In genomic region chr21:41678944-41679343, GRCh38 we compare ENCODE assay signal across 9 cellular contexts.
DNase-seq lines count a peak whose midpoint lies in the region; ATAC-seq and TF ChIP-seq lines count a peak whose summit lies in the region.
"Had no signal": no experiment of that assay in that cellular context is flagged by ENCODE, and none has a peak within 500 bp of the region (broad histone marks: within the 10 kb centered on the region; RNA-seq: fewer than 3 reads in every experiment).

No MANE protein-coding gene starts in this region.

- DNase-seq in CD1c-positive myeloid dendritic cell (ENCODE audit: extremely low spot score) = peak; percentile 97
- peak; percentile 68 for DNase-seq in Karpas-422
- peak; percentile 77 to 80 for DNase-seq in SJCRH30
- DNase-seq in uterus = peak; percentile 62 to 68

- no peaks in the 10 kb centered on the region for H3K27me3 ChIP-seq in Karpas-422 (ENCODE audit: low read length)
- no peaks in the 10 kb centered on the region for H3K27me3 ChIP-seq in SJCRH30
- H3K27me3 ChIP-seq in esophagus (ENCODE audit: control insufficient read depth in 1 of 2, insufficient read depth in 2 of 2, low read length in 2 of 2) = no peaks in the 10 kb centered on the region
- H3K27me3 ChIP-seq in uterus = no peaks in the 10 kb centered on the region

- intact Hi-C loops in uterus (cut with DNase I; ENCODE audit: low total_unique reads) = no loop called here

- H3K27ac ChIP-seq in Karpas-422 (ENCODE audit: low read length) (no peak overlapping the region), SJCRH30 (no peak overlapping the region), esophagus (ENCODE audit: low read depth in 2 of 2, low read length in 1 of 2) (peak overlapping the region; percentile 99 to 100), mesodermal cell (ENCODE audit: low read depth, low read length, severe bottlenecking) (peak overlapping the region; percentile 72), uterus (no peak overlapping the region)

- H3K79me2 ChIP-seq in Karpas-422 (ENCODE audit: low read length) = no peaks in the 10 kb centered on the region

- no peak overlapping the region for H2AFZ ChIP-seq in Karpas-422 (ENCODE audit: low read length)

- ATAC-seq in HG02610 (IDR thresholded peaks at IDR 0.05; ENCODE audit: unreplicated experiment) = no peak
- no peak for ATAC-seq in GM18511 (IDR thresholded peaks at IDR 0.05; ENCODE audit: unreplicated experiment)

- H3K9me2 ChIP-seq in Karpas-422 (replicated peaks; ENCODE audit: insufficient read depth, low read length) = no peaks in the 10 kb centered on the region

- no peak for TF ChIP-seq CTCF in uterus (IDR thresholded peaks at IDR 0.05)

- 15 to 21% methylated on average over 12 of the region's 12 CpGs for WGBS in esophagus, 2 donors
- 27 to 28% methylated on average over 10 to 11 of the region's 12 CpGs for WGBS in mesodermal cell (ENCODE audit: insufficient coverage in 2 of 2), 2 experiments

- H3K9me3 ChIP-seq in Karpas-422 (ENCODE audit: low read length) (no peaks in the 10 kb centered on the region), SJCRH30 (replicated peaks) (no peaks in the 10 kb centered on the region), esophagus (ENCODE audit: control insufficient read depth in 2 of 2, insufficient read depth in 1 of 2, low read depth in 1 of 2, low read length in 1 of 2) (no peaks in the 10 kb centered on the region), mesodermal cell (ENCODE audit: control insufficient read depth, low read length) (no peaks in the 10 kb centered on the region), uterus (no peaks in the 10 kb centered on the region)
- H3K9me3 ChIP-seq: neutrophil had no signal

- no peaks in the 10 kb centered on the region for H4K20me1 ChIP-seq in Karpas-422 (ENCODE audit: insufficient read depth, low read depth, low read length)

- H3K4me3 ChIP-seq in Karpas-422 (ENCODE audit: low read length) (no peak overlapping the region), SJCRH30 (no peak overlapping the region), esophagus (ENCODE audit: low read depth in 1 of 2, low read length in 2 of 2) (peak overlapping the region; percentile 29 to 38), mesodermal cell (ENCODE audit: extremely low read depth, insufficient read depth, low read length, poor library complexity, severe bottlenecking) (no peak overlapping the region), uterus (no peak overlapping the region)

- H3K4me1 ChIP-seq in Karpas-422 (ENCODE audit: low read length) = no peaks in the 10 kb centered on the region
- H3K4me1 ChIP-seq in SJCRH30 = peaks cover 8% of the 10 kb centered on the region
- peaks cover 6 to 26% of the 10 kb centered on the region in 2 donors for H3K4me1 ChIP-seq in esophagus (ENCODE audit: control insufficient read depth in 2 of 2, insufficient read depth in 2 of 2, low read length in 1 of 2)
- peaks cover 29% of the 10 kb centered on the region for H3K4me1 ChIP-seq in mesodermal cell (ENCODE audit: control insufficient read depth, insufficient read depth, low read length, poor library complexity, severe bottlenecking)
- H3K4me1 ChIP-seq in uterus = no peaks in the 10 kb centered on the region

- no peaks in the 10 kb centered on the region for H3K36me3 ChIP-seq in Karpas-422 (ENCODE audit: insufficient read depth, low read length)
- H3K36me3 ChIP-seq in SJCRH30 = no peaks in the 10 kb centered on the region
- no peaks in the 10 kb centered on the region for H3K36me3 ChIP-seq in esophagus (ENCODE audit: control insufficient read depth in 2 of 2, insufficient read depth in 2 of 2, low read length in 1 of 2)
- H3K36me3 ChIP-seq in mesodermal cell (ENCODE audit: control insufficient read depth, insufficient read depth, low read length) = no peaks in the 10 kb centered on the region
- H3K36me3 ChIP-seq in uterus = no peaks in the 10 kb centered on the region
- H3K36me3 ChIP-seq: neutrophil had no signal

- H3K9ac ChIP-seq in Karpas-422 (ENCODE audit: low read length) = no peak overlapping the region

- no peak for TF ChIP-seq POLR2A in uterus (IDR thresholded peaks at IDR 0.05)

- no peak overlapping the region for H3K4me2 ChIP-seq in Karpas-422 (ENCODE audit: low read depth, low read length, poor library complexity, severe bottlenecking)

Comparison
In these comparisons a context has a peak if more than half of its experiments do, and no peak if none do; other contexts are left out.
1. H3K27ac ChIP-seq: peak in esophagus (2 of 2) and mesodermal cell (single experiment); none in Karpas-422 (single experiment), SJCRH30 (single experiment) and uterus (0 of 2).
2. H3K4me3 ChIP-seq: peak in esophagus (2 of 2); none in Karpas-422 (single experiment), SJCRH30 (single experiment), mesodermal cell (single experiment) and uterus (0 of 2).
3. Peak in every context shown above with its lines, with median percentiles within 50 percentile points of each other: DNase-seq.